Comparison of ENCODE assay signal across 1 cellular context in the genomic region with DNA sequence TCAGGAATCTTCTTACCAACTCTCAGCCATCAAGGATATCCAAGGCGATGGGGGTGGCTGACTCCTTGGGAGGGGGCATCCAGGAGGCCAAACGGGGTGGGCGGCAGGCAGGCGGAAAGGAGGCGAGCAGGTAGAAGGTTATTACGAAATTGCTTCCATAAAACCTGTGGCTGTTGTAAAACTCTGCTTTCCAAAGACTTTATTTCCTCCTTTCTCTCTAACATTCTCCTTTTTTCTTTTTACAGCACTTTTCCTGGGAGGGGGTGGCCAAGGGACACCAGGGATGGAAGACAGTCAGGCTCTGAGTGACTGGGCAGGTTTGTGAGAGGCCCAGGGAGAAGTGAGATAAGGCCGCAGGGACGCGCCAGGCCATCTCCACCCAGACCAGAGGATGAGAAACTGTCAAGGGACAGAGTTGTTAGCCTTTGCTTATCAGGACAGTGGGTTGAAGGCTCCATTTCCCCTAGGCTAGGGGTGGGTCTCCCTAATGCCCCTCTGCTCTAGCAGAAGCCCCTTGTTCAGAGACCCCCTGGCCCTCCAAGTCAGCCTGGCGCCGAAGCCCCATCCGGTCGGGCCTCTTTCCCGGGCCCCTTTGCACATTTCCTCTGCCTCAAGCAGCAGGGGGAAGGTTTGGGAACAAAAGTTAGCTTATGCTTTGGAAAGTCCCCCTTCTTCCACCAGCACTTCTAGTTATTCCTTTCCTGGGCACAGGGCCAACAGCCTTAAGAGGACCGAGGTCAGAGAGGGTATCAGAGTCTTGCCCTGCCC.
TF ChIP-seq lines count a peak whose summit lies in the region.

No MANE protein-coding gene starts in this region.

TF ChIP-seq in K562, 482 proteins besides CTCF, POLR2A, EP300 and RAD21 (continued from another document and continues in another):
- TF ChIP-seq, protein P1, sequence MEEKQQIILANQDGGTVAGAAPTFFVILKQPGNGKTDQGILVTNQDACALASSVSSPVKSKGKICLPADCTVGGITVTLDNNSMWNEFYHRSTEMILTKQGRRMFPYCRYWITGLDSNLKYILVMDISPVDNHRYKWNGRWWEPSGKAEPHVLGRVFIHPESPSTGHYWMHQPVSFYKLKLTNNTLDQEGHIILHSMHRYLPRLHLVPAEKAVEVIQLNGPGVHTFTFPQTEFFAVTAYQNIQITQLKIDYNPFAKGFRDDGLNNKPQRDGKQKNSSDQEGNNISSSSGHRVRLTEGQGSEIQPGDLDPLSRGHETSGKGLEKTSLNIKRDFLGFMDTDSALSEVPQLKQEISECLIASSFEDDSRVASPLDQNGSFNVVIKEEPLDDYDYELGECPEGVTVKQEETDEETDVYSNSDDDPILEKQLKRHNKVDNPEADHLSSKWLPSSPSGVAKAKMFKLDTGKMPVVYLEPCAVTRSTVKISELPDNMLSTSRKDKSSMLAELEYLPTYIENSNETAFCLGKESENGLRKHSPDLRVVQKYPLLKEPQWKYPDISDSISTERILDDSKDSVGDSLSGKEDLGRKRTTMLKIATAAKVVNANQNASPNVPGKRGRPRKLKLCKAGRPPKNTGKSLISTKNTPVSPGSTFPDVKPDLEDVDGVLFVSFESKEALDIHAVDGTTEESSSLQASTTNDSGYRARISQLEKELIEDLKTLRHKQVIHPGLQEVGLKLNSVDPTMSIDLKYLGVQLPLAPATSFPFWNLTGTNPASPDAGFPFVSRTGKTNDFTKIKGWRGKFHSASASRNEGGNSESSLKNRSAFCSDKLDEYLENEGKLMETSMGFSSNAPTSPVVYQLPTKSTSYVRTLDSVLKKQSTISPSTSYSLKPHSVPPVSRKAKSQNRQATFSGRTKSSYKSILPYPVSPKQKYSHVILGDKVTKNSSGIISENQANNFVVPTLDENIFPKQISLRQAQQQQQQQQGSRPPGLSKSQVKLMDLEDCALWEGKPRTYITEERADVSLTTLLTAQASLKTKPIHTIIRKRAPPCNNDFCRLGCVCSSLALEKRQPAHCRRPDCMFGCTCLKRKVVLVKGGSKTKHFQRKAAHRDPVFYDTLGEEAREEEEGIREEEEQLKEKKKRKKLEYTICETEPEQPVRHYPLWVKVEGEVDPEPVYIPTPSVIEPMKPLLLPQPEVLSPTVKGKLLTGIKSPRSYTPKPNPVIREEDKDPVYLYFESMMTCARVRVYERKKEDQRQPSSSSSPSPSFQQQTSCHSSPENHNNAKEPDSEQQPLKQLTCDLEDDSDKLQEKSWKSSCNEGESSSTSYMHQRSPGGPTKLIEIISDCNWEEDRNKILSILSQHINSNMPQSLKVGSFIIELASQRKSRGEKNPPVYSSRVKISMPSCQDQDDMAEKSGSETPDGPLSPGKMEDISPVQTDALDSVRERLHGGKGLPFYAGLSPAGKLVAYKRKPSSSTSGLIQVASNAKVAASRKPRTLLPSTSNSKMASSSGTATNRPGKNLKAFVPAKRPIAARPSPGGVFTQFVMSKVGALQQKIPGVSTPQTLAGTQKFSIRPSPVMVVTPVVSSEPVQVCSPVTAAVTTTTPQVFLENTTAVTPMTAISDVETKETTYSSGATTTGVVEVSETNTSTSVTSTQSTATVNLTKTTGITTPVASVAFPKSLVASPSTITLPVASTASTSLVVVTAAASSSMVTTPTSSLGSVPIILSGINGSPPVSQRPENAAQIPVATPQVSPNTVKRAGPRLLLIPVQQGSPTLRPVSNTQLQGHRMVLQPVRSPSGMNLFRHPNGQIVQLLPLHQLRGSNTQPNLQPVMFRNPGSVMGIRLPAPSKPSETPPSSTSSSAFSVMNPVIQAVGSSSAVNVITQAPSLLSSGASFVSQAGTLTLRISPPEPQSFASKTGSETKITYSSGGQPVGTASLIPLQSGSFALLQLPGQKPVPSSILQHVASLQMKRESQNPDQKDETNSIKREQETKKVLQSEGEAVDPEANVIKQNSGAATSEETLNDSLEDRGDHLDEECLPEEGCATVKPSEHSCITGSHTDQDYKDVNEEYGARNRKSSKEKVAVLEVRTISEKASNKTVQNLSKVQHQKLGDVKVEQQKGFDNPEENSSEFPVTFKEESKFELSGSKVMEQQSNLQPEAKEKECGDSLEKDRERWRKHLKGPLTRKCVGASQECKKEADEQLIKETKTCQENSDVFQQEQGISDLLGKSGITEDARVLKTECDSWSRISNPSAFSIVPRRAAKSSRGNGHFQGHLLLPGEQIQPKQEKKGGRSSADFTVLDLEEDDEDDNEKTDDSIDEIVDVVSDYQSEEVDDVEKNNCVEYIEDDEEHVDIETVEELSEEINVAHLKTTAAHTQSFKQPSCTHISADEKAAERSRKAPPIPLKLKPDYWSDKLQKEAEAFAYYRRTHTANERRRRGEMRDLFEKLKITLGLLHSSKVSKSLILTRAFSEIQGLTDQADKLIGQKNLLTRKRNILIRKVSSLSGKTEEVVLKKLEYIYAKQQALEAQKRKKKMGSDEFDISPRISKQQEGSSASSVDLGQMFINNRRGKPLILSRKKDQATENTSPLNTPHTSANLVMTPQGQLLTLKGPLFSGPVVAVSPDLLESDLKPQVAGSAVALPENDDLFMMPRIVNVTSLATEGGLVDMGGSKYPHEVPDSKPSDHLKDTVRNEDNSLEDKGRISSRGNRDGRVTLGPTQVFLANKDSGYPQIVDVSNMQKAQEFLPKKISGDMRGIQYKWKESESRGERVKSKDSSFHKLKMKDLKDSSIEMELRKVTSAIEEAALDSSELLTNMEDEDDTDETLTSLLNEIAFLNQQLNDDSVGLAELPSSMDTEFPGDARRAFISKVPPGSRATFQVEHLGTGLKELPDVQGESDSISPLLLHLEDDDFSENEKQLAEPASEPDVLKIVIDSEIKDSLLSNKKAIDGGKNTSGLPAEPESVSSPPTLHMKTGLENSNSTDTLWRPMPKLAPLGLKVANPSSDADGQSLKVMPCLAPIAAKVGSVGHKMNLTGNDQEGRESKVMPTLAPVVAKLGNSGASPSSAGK (IDR thresholded peaks at IDR 0.05): peak; percentile 21; the same call in 1 of the 2 replicates
- TF ChIP-seq ZKSCAN1 (IDR thresholded peaks at IDR 0.05; ENCODE audit: low read depth, low read length) (no peak; the same call in 1 of the 2 replicates), NELFE (IDR thresholded peaks at IDR 0.05; ENCODE audit: insufficient read depth, insufficient read length) (no peak), ZFP1 (CRISPR knock-in tag; IDR thresholded peaks at IDR 0.05) (no peak), ZNF76 (CRISPR knock-in tag; IDR thresholded peaks at IDR 0.05; ENCODE audit: borderline replicate concordance) (no peak), CSDE1 (IDR thresholded peaks at IDR 0.05) (no peak), SMARCB1 (IDR thresholded peaks at IDR 0.05; ENCODE audit: insufficient read length, low read depth) (peak; percentile 35), HSF4 (CRISPR knock-in tag; IDR thresholded peaks at IDR 0.05; ENCODE audit: borderline replicate concordance) (no peak), ELF1 (tag; IDR thresholded peaks at IDR 0.05) (no peak; the same call in 1 of the 2 replicates), SIRT6 (IDR thresholded peaks at IDR 0.05; ENCODE audit: low read depth, low read length) (no peak), PHB (CRISPR knock-in tag; IDR thresholded peaks at IDR 0.05) (no peak), NFIX (CRISPR knock-in tag; IDR thresholded peaks at IDR 0.05; ENCODE audit: low read depth) (no peak), FIP1L1 (IDR thresholded peaks at IDR 0.05; ENCODE audit: low read depth, low read length, poor library complexity, severe bottlenecking) (no peak), MAFF (IDR thresholded peaks at IDR 0.05; ENCODE audit: low read length) (peak; percentile 74), HIVEP1 (CRISPR knock-in tag; IDR thresholded peaks at IDR 0.05) (no peak), ZNF699 (CRISPR knock-in tag; IDR thresholded peaks at IDR 0.05; ENCODE audit: insufficient replicate concordance) (no peak), PHTF2 (CRISPR knock-in tag; IDR thresholded peaks at IDR 0.05) (no peak), STAT5A (IDR thresholded peaks at IDR 0.05; ENCODE audit: borderline replicate concordance, low read length) (no peak; the same call in 1 of the 2 replicates), ARNT (IDR thresholded peaks at IDR 0.05) (peak; percentile 29 to 32; a peak in 2 of 4 replicates), ETV5 (CRISPR knock-in tag; IDR thresholded peaks at IDR 0.05; ENCODE audit: low read depth) (no peak), HOXB6 (CRISPR knock-in tag; IDR thresholded peaks at IDR 0.05; ENCODE audit: borderline replicate concordance) (no peak), SNRNP70 (optimal IDR thresholded peaks at IDR 0.05; ENCODE audit: low read depth, low read length) (no peak), ZNF133 (CRISPR knock-in tag; IDR thresholded peaks at IDR 0.05) (no peak), POLR2AphosphoS5 (IDR thresholded peaks at IDR 0.05; ENCODE audit: control insufficient read depth, insufficient read depth, low read depth, low read length) (peak; percentile 72; the same call in 1 of the 2 replicates), NR1H2 (CRISPR knock-in tag; IDR thresholded peaks at IDR 0.05) (no peak)
- TF ChIP-seq, protein P2, sequence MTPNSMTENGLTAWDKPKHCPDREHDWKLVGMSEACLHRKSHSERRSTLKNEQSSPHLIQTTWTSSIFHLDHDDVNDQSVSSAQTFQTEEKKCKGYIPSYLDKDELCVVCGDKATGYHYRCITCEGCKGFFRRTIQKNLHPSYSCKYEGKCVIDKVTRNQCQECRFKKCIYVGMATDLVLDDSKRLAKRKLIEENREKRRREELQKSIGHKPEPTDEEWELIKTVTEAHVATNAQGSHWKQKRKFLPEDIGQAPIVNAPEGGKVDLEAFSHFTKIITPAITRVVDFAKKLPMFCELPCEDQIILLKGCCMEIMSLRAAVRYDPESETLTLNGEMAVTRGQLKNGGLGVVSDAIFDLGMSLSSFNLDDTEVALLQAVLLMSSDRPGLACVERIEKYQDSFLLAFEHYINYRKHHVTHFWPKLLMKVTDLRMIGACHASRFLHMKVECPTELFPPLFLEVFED (CRISPR knock-in tag; conservative IDR thresholded peaks at IDR 0.05): no peak
- TF ChIP-seq, protein P3, sequence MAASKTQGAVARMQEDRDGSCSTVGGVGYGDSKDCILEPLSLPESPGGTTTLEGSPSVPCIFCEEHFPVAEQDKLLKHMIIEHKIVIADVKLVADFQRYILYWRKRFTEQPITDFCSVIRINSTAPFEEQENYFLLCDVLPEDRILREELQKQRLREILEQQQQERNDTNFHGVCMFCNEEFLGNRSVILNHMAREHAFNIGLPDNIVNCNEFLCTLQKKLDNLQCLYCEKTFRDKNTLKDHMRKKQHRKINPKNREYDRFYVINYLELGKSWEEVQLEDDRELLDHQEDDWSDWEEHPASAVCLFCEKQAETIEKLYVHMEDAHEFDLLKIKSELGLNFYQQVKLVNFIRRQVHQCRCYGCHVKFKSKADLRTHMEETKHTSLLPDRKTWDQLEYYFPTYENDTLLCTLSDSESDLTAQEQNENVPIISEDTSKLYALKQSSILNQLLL (CRISPR knock-in tag; IDR thresholded peaks at IDR 0.05; ENCODE audit: borderline replicate concordance): no peak
- TF ChIP-seq, protein P4, sequence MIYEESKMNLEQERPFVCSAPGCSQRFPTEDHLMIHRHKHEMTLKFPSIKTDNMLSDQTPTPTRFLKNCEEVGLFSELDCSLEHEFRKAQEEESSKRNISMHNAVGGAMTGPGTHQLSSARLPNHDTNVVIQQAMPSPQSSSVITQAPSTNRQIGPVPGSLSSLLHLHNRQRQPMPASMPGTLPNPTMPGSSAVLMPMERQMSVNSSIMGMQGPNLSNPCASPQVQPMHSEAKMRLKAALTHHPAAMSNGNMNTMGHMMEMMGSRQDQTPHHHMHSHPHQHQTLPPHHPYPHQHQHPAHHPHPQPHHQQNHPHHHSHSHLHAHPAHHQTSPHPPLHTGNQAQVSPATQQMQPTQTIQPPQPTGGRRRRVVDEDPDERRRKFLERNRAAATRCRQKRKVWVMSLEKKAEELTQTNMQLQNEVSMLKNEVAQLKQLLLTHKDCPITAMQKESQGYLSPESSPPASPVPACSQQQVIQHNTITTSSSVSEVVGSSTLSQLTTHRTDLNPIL (CRISPR knock-in tag; IDR thresholded peaks at IDR 0.05): no peak
- TF ChIP-seq, protein P5, sequence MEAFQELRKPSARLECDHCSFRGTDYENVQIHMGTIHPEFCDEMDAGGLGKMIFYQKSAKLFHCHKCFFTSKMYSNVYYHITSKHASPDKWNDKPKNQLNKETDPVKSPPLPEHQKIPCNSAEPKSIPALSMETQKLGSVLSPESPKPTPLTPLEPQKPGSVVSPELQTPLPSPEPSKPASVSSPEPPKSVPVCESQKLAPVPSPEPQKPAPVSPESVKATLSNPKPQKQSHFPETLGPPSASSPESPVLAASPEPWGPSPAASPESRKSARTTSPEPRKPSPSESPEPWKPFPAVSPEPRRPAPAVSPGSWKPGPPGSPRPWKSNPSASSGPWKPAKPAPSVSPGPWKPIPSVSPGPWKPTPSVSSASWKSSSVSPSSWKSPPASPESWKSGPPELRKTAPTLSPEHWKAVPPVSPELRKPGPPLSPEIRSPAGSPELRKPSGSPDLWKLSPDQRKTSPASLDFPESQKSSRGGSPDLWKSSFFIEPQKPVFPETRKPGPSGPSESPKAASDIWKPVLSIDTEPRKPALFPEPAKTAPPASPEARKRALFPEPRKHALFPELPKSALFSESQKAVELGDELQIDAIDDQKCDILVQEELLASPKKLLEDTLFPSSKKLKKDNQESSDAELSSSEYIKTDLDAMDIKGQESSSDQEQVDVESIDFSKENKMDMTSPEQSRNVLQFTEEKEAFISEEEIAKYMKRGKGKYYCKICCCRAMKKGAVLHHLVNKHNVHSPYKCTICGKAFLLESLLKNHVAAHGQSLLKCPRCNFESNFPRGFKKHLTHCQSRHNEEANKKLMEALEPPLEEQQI (IDR thresholded peaks at IDR 0.05): no peak
- TF ChIP-seq, protein P6, sequence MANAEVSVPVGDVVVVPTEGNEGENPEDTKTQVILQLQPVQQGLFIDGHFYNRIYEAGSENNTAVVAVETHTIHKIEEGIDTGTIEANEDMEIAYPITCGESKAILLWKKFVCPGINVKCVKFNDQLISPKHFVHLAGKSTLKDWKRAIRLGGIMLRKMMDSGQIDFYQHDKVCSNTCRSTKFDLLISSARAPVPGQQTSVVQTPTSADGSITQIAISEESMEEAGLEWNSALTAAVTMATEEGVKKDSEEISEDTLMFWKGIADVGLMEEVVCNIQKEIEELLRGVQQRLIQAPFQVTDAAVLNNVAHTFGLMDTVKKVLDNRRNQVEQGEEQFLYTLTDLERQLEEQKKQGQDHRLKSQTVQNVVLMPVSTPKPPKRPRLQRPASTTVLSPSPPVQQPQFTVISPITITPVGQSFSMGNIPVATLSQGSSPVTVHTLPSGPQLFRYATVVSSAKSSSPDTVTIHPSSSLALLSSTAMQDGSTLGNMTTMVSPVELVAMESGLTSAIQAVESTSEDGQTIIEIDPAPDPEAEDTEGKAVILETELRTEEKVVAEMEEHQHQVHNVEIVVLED (CRISPR knock-in tag; IDR thresholded peaks at IDR 0.05): no peak
- TF ChIP-seq, protein P7, sequence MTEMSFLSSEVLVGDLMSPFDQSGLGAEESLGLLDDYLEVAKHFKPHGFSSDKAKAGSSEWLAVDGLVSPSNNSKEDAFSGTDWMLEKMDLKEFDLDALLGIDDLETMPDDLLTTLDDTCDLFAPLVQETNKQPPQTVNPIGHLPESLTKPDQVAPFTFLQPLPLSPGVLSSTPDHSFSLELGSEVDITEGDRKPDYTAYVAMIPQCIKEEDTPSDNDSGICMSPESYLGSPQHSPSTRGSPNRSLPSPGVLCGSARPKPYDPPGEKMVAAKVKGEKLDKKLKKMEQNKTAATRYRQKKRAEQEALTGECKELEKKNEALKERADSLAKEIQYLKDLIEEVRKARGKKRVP (CRISPR knock-in tag; IDR thresholded peaks at IDR 0.05): no peak
